Comparison of ENCODE assay signal across 8 cellular contexts in genomic region chr11:4072668-4073285, GRCh38. TPM values are rescaled to one million over a fixed set of nuclear protein-coding genes. Genes with fewer than 3 reads are reported as not detected.
DNase-seq lines count a peak whose midpoint lies in the region; ATAC-seq, FAIRE-seq and TF ChIP-seq lines count a peak whose summit lies in the region.

No MANE protein-coding gene starts in this region.

- H3K9me3 Mint-ChIP-seq in activated naive CD4-positive, alpha-beta T cell treated with anti-CD3 and anti-CD28 coated beads, Interleukin-2, amount 10 ng/mL, durations not matched to agents 7 days and 5 days: no peaks in the 10 kb centered on the region

- in situ Hi-C loops in KBM-7 (cut with MboI; ENCODE audit: low pct_unique_long_range_greater_than_20kb, low sequenced_read_pairs): no loop called here

- peaks cover 2% of the 10 kb centered on the region for H3K4me1 ChIP-seq in NT2/D1 (ENCODE audit: insufficient read depth, insufficient read length)

- no peak for DNase-seq in GM06990 (ENCODE audit: extremely low read depth, insufficient read length)
- DNase-seq in KBM-7: peak; percentile 91
- peak; percentile 83 for DNase-seq in NT2/D1 (ENCODE audit: low read depth, low spot score)
- DNase-seq in activated naive CD4-positive, alpha-beta T cell treated with anti-CD3 and anti-CD28 coated beads, Interleukin-2, amount 10 ng/mL, durations not matched to agents 7 days and 5 days: peak; percentile 60
- DNase-seq in frontal cortex (ENCODE audit: low spot score in 2 of 2): peak; percentile 44 to 70
- peak; percentile 49 for DNase-seq in occipital lobe (lab: John Stamatoyannopoulos, UW)

- no peak overlapping the region for H3K9ac ChIP-seq in NT2/D1 (ENCODE audit: insufficient read length, low read depth)

- H3K27ac Mint-ChIP-seq in activated naive CD4-positive, alpha-beta T cell treated with anti-CD3 and anti-CD28 coated beads, Interleukin-2, amount 10 ng/mL, durations not matched to agents 7 days and 5 days: peak overlapping the region; percentile 0

- no peak overlapping the region for H3K27ac ChIP-seq in 22Rv1

- no peaks in the 10 kb centered on the region for H3K9me3 ChIP-seq in NT2/D1 (ENCODE audit: insufficient read depth, low read length)

- H3K36me3 ChIP-seq in GM06990 (ENCODE audit: control insufficient read depth, insufficient read depth, low read length): peaks cover 1% of the 10 kb centered on the region
- H3K36me3 ChIP-seq in NT2/D1 (ENCODE audit: insufficient read depth, insufficient read length, low read length): peaks cover 5% of the 10 kb centered on the region

- H3K36me3 Mint-ChIP-seq in activated naive CD4-positive, alpha-beta T cell treated with anti-CD3 and anti-CD28 coated beads, Interleukin-2, amount 10 ng/mL, durations not matched to agents 7 days and 5 days: peaks cover 29% of the 10 kb centered on the region

- H3K4me3 Mint-ChIP-seq in activated naive CD4-positive, alpha-beta T cell treated with anti-CD3 and anti-CD28 coated beads, Interleukin-2, amount 10 ng/mL, durations not matched to agents 7 days and 5 days: no peak overlapping the region

- H3K27me3 Mint-ChIP-seq in activated naive CD4-positive, alpha-beta T cell treated with anti-CD3 and anti-CD28 coated beads, Interleukin-2, amount 10 ng/mL, durations not matched to agents 7 days and 5 days: no peaks in the 10 kb centered on the region

- H3K4me3 ChIP-seq in GM06990 (replicated peaks; ENCODE audit: low read depth, low read length) (no peak overlapping the region), NT2/D1 (ENCODE audit: insufficient read length, low read depth) (no peak overlapping the region)

- TF ChIP-seq CTCF in 22Rv1 (IDR thresholded peaks at IDR 0.05) (peak; percentile 82), GM06990 (IDR thresholded peaks at IDR 0.05; ENCODE audit: insufficient read depth, low read length, poor library complexity, severe bottlenecking) (peak; percentile 72)

- ATAC-seq in GM19035 (IDR thresholded peaks at IDR 0.05; ENCODE audit: unreplicated experiment): no peak

- FAIRE-seq in frontal cortex (lab: Jason Lieb, UNC): peak; percentile 58

- H3K4me1 Mint-ChIP-seq in activated naive CD4-positive, alpha-beta T cell treated with anti-CD3 and anti-CD28 coated beads, Interleukin-2, amount 10 ng/mL, durations not matched to agents 7 days and 5 days: peaks cover 35% of the 10 kb centered on the region

- CTCF ChIA-PET in activated naive CD4-positive, alpha-beta T cell treated with anti-CD3 and anti-CD28 coated beads, Interleukin-2, amount 10 ng/mL, durations not matched to agents 7 days and 5 days (lab: Charles Lee): interaction anchor here (0.6 to 12.0 kb wide), 54 partner anchors 9 to 263 kb away, joined by 3 to 195 read pairs (median 5); partner anchors contain the start of genes PGAP2, RHOG and STIM1

- H3K27me3 ChIP-seq in GM06990 (replicated peaks; ENCODE audit: control insufficient read depth, insufficient read depth, low read length) (no peaks in the 10 kb centered on the region), NT2/D1 (ENCODE audit: insufficient read depth, insufficient read length) (peaks cover 6% of the 10 kb centered on the region)

RNA-seq across cellular contexts. Expression of gene RRM1, which starts 21.8 kb away (rescaled TPM):
- total RNA-seq in frontal cortex (77.5 TPM), occipital lobe (66.3 TPM)
